20 cellular contexts compared by ENCODE assay signal in genomic region chr15:67928666-67929065, GRCh38.
"Had no signal": no experiment of that assay in that cellular context is flagged by ENCODE, and none has a peak within 500 bp of the region (broad histone marks: within the 10 kb centered on the region; RNA-seq: fewer than 3 reads in every experiment).

No MANE protein-coding gene starts in this region.

- H3K4me1 ChIP-seq: uterus had no signal

- H3K36me3 ChIP-seq: right lobe of liver, tibial nerve, uterus had no signal

- H3K27ac ChIP-seq: right lobe of liver, tibial nerve had no signal

- FAIRE-seq: frontal cortex, islet of Langerhans had no signal

- H3K4me3 Mint-ChIP-seq: activated CD4-positive, alpha-beta memory T cell treated with anti-CD3 and anti-CD28 coated beads, Interleukin-2, amount 10 ng/mL, durations not matched to agents 7 days and 5 days; activated CD4-positive, alpha-beta T cell treated with anti-CD3 and anti-CD28 coated beads for 36 hours; activated naive CD8-positive, alpha-beta T cell; activated T-cell treated with anti-CD3 and anti-CD28 coated beads, Interleukin-2, amount 50 U/mL, for 4 hours; brain; nephron progenitor cell had no signal

- H3K4me3 ChIP-seq: right lobe of liver, tibial nerve, uterus had no signal

- H3K36me3 Mint-ChIP-seq: brain had no signal

- H3K27me3 Mint-ChIP-seq: activated CD4-positive, alpha-beta memory T cell treated with anti-CD3 and anti-CD28 coated beads, Interleukin-2, amount 10 ng/mL, durations not matched to agents 7 days and 5 days; activated naive CD8-positive, alpha-beta T cell; progenitor cell of endocrine pancreas had no signal

- ATAC-seq: activated CD4-positive, alpha-beta T cell treated with anti-CD3 and anti-CD28 coated beads for 36 hours; activated T-cell treated with anti-CD3 and anti-CD28 coated beads, Interleukin-2, amount 50 U/mL, for 4 hours; left lobe of liver; right lobe of liver had no signal

- H3K27ac Mint-ChIP-seq: activated CD4-positive, alpha-beta memory T cell treated with anti-CD3 and anti-CD28 coated beads, Interleukin-2, amount 10 ng/mL, durations not matched to agents 7 days and 5 days; activated CD4-positive, alpha-beta T cell treated with anti-CD3 and anti-CD28 coated beads for 36 hours; activated naive CD8-positive, alpha-beta T cell; nephron progenitor cell; progenitor cell of endocrine pancreas had no signal

- H3K27me3 ChIP-seq: right lobe of liver, tibial nerve, uterus had no signal

- H3K9me3 ChIP-seq: right lobe of liver, tibial nerve, uterus had no signal

- H3K4me1 Mint-ChIP-seq: activated CD4-positive, alpha-beta memory T cell treated with anti-CD3 and anti-CD28 coated beads, Interleukin-2, amount 10 ng/mL, durations not matched to agents 7 days and 5 days; activated CD4-positive, alpha-beta T cell treated with anti-CD3 and anti-CD28 coated beads for 36 hours had no signal

- DNase-seq: activated CD4-positive, alpha-beta memory T cell treated with anti-CD3 and anti-CD28 coated beads, Interleukin-2, amount 10 ng/mL, durations not matched to agents 7 days and 5 days; activated CD4-positive, alpha-beta T cell treated with anti-CD3 and anti-CD28 coated beads for 36 hours; activated gamma-delta T cell; activated T-cell treated with anti-CD3 and anti-CD28 coated beads, Interleukin-2, amount 50 U/mL, for 4 hours; amygdala; effector CD8-positive, alpha-beta T cell; mesendoderm; nephron progenitor cell; occipital lobe; right lobe of liver; stimulated activated CD4-positive, alpha-beta T cell treated with anti-CD3 and anti-CD28 coated beads, Interleukin-1b, Interleukin-23, amount 100 ng/mL, for 48 hours; T-helper 2 cell; uterus had no signal
